8 cellular contexts compared by ENCODE assay signal in genomic region chr12:31959051-31959700, GRCh38.
A peak's percentile ranks its signal among the peaks of the same experiment; 100 is the strongest.
DNase-seq lines count a peak whose midpoint lies in the region; ATAC-seq and TF ChIP-seq lines count a peak whose summit lies in the region.

RESF1 (plus strand) TSS chr12:31959415; CDS start chr12:31980956, 21,541 bp downstream.

- no peak for TF ChIP-seq CTCF in AG09319 (IDR thresholded peaks at IDR 0.05; ENCODE audit: low read depth, low read length)

- ATAC-seq in GM19025 (IDR thresholded peaks at IDR 0.05; ENCODE audit: low read depth, unreplicated experiment): peak; percentile 94
- peak; percentile 90 for ATAC-seq in HG03280 (IDR thresholded peaks at IDR 0.05; ENCODE audit: unreplicated experiment)

- DNase-seq in AG09319 (ENCODE audit: extremely low read depth, low read depth) (peak; percentile 44), NCI-H345 (lab: John Stamatoyannopoulos, UW) (peak; percentile 94), iris pigment epithelial cell (ENCODE audit: low read depth) (peak; percentile 86)
- DNase-seq in activated CD4-positive, CD25-positive, alpha-beta regulatory T cell treated with anti-CD3 and anti-CD28 coated beads, Interleukin-2, amount 50 U/mL, for 16 hours (ENCODE audit: low read depth, low spot score): peak; percentile 53
- peak; percentile 88 for DNase-seq in central memory CD4-positive, alpha-beta T cell
- DNase-seq in stimulated activated CD4-positive, alpha-beta T cell treated with anti-CD3 and anti-CD28 coated beads, Interleukin-12 subunit alpha, Interleukin-12 subunit beta, amount 100 ng/mL, for 24 hours (ENCODE audit: low read depth in 2 of 2): peak; percentile 73 to 77

Comparison
In these comparisons a context has a peak if more than half of its experiments do, and no peak if none do; other contexts are left out.
1. Peak in every context shown above with its lines: DNase-seq and ATAC-seq.
2. DNase-seq: peak in every context shown above with its lines; median percentile 94 in NCI-H345; 88 in central memory CD4-positive, alpha-beta T cell; 86 in iris pigment epithelial cell; 75 in stimulated activated CD4-positive, alpha-beta T cell treated with anti-CD3 and anti-CD28 coated beads, Interleukin-12 subunit alpha, Interleukin-12 subunit beta, amount 100 ng/mL, for 24 hours; 53 in activated CD4-positive, CD25-positive, alpha-beta regulatory T cell treated with anti-CD3 and anti-CD28 coated beads, Interleukin-2, amount 50 U/mL, for 16 hours; 44 in AG09319.